ENCODE assay signal across 15 cellular contexts in genomic region chr15:40595773-40596172, GRCh38. TPM values are rescaled to one million over a fixed set of nuclear protein-coding genes. Genes with fewer than 3 reads are reported as not detected.
A peak's percentile ranks its signal among the peaks of the same experiment; 100 is the strongest.
DNase-seq lines count a peak whose midpoint lies in the region; ATAC-seq and TF ChIP-seq lines count a peak whose summit lies in the region.
"Had no signal": no experiment of that assay in that cellular context is flagged by ENCODE, and none has a peak within 500 bp of the region (broad histone marks: within the 10 kb centered on the region; RNA-seq: fewer than 3 reads in every experiment).

No MANE protein-coding gene starts in this region.

- H3K4me3 ChIP-seq in LNCaP clone FGC (ENCODE audit: low read depth, low read length) (peak overlapping the region; percentile 63), neuronal stem cell (ENCODE audit: low read length in 2 of 2) (peak overlapping the region in 1 of 2 donors; percentile 68)
- H3K4me3 ChIP-seq: lower lobe of right lung had no signal

- no peak for ATAC-seq in activated CD8-positive, alpha-beta T cell treated with anti-CD3 and anti-CD28 coated beads, Interleukin-2, amount 10 ng/mL, durations not matched to agents 7 days and 5 days
- no peak for ATAC-seq in activated CD8-positive, alpha-beta T cell treated with anti-CD3 and anti-CD28 coated beads for 36 hours
- no peak for ATAC-seq in HG02981 (IDR thresholded peaks at IDR 0.05; ENCODE audit: unreplicated experiment)
- ATAC-seq: lower lobe of right lung had no signal

- intact Hi-C loops in activated CD8-positive, alpha-beta T cell treated with anti-CD3 and anti-CD28 coated beads for 36 hours (cut with micrococcal nuclease): no loop called here

- H4K8ac ChIP-seq in neuronal stem cell (ENCODE audit: low read depth, low read length): no peak overlapping the region

- no peaks in the 10 kb centered on the region for H3K27me3 ChIP-seq in neuronal stem cell (ENCODE audit: control insufficient read depth in 3 of 3, insufficient read depth in 3 of 3, low read depth in 1 of 3, low read length in 3 of 3)

- no peak overlapping the region for H3K9ac ChIP-seq in neuronal stem cell (ENCODE audit: low read depth, low read length, poor library complexity)

- no peaks in the 10 kb centered on the region for H3K9me3 ChIP-seq in neuronal stem cell (replicated peaks in 1 of 2; ENCODE audit: control insufficient read depth in 2 of 2, insufficient read depth in 1 of 2, low read depth in 1 of 2, low read length in 2 of 2)
- H3K9me3 ChIP-seq: lower lobe of right lung had no signal

- no peak overlapping the region for H2BK15ac ChIP-seq in neuronal stem cell (ENCODE audit: low read length)

- H3K36me3 ChIP-seq in neuronal stem cell (replicated peaks in 1 of 2; ENCODE audit: control insufficient read depth in 2 of 2, insufficient read depth in 2 of 2, low read length in 2 of 2): no peaks in the 10 kb centered on the region
- H3K36me3 ChIP-seq: lower lobe of right lung had no signal

- H2AFZ ChIP-seq in neuronal stem cell (ENCODE audit: low read length): peak overlapping the region; percentile 17

- H3K4me3 Mint-ChIP-seq in activated CD8-positive, alpha-beta T cell treated with anti-CD3 and anti-CD28 coated beads, Interleukin-2, amount 10 ng/mL, durations not matched to agents 7 days and 5 days: peak overlapping the region; percentile 36
- H3K4me3 Mint-ChIP-seq in activated CD8-positive, alpha-beta T cell treated with anti-CD3 and anti-CD28 coated beads for 36 hours: no peak overlapping the region

- peak overlapping the region; percentile 88 for H3K27ac ChIP-seq in VCaP
- no peak overlapping the region for H3K27ac ChIP-seq in neuronal stem cell (replicated peaks; ENCODE audit: low read length)
- H3K27ac ChIP-seq: lower lobe of right lung had no signal

- no peak for TF ChIP-seq CTCF in activated CD8-positive, alpha-beta T cell treated with anti-CD3 and anti-CD28 coated beads for 36 hours (IDR thresholded peaks at IDR 0.05)
- TF ChIP-seq CTCF in LNCaP clone FGC (IDR thresholded peaks at IDR 0.05; ENCODE audit: control insufficient read depth, extremely low read depth, insufficient read depth): no peak
- no peak for TF ChIP-seq CTCF in VCaP (conservative IDR thresholded peaks at IDR 0.05)

- peaks cover 0 to 2% of the 10 kb centered on the region in 2 donors for H3K4me1 ChIP-seq in neuronal stem cell (ENCODE audit: control insufficient read depth in 2 of 2, insufficient read depth in 1 of 2, low read depth in 1 of 2, low read length in 2 of 2)

- no peak overlapping the region for H3K4ac ChIP-seq in neuronal stem cell (ENCODE audit: low read length)

- no peak overlapping the region for H3K18ac ChIP-seq in neuronal stem cell (ENCODE audit: low read length)

- H3K14ac ChIP-seq in neuronal stem cell (ENCODE audit: low read length): no peak overlapping the region

- no peak overlapping the region for H3K23ac ChIP-seq in neuronal stem cell (ENCODE audit: low read depth, low read length, poor library complexity)

- H3K27me3 Mint-ChIP-seq in activated CD8-positive, alpha-beta T cell treated with anti-CD3 and anti-CD28 coated beads, Interleukin-2, amount 10 ng/mL, durations not matched to agents 7 days and 5 days (ENCODE audit: low read depth): no peaks in the 10 kb centered on the region
- H3K27me3 Mint-ChIP-seq in activated CD8-positive, alpha-beta T cell treated with anti-CD3 and anti-CD28 coated beads for 36 hours: peaks cover 5% of the 10 kb centered on the region
- H3K27me3 Mint-ChIP-seq: B cell had no signal

- H4K91ac ChIP-seq in neuronal stem cell (ENCODE audit: low read depth, low read length, poor library complexity): no peak overlapping the region

- peaks cover 22% of the 10 kb centered on the region for H3K36me3 Mint-ChIP-seq in activated CD8-positive, alpha-beta T cell treated with anti-CD3 and anti-CD28 coated beads, Interleukin-2, amount 10 ng/mL, durations not matched to agents 7 days and 5 days (ENCODE audit: low read depth)
- H3K36me3 Mint-ChIP-seq in activated CD8-positive, alpha-beta T cell treated with anti-CD3 and anti-CD28 coated beads for 36 hours (ENCODE audit: low read depth): peaks cover 2% of the 10 kb centered on the region

- no peak for DNase-seq in activated CD8-positive, alpha-beta T cell treated with anti-CD3 and anti-CD28 coated beads, Interleukin-2, amount 10 ng/mL, durations not matched to agents 7 days and 5 days
- DNase-seq in activated CD8-positive, alpha-beta T cell treated with anti-CD3 and anti-CD28 coated beads for 36 hours: no peak
- no peak for DNase-seq in LNCaP clone FGC (ENCODE audit: low read depth)
- DNase-seq in neuronal stem cell (ENCODE audit: low spot score): no peak
- DNase-seq in middle frontal gyrus (ENCODE audit: extremely low spot score, low spot score): no peak
- DNase-seq in ureter (ENCODE audit: low spot score): no peak
- DNase-seq: lower lobe of right lung; MV-4-11; posterior cingulate gyrus; stimulated activated CD4-positive, alpha-beta T cell treated with anti-CD3 and anti-CD28 coated beads, Interleukin-2, amount 100 ng/mL, for 24 hours; stimulated activated naive CD4-positive, alpha-beta T cell treated with Interleukin-2 at 50 U/mL for 16 hours; T1000 had no signal

- no peak overlapping the region for H2BK120ac ChIP-seq in neuronal stem cell (ENCODE audit: low read depth, low read length)

- H3K79me1 ChIP-seq in neuronal stem cell (ENCODE audit: low read depth, low read length): no peaks in the 10 kb centered on the region

- CTCF ChIA-PET in activated CD8-positive, alpha-beta T cell treated with anti-CD3 and anti-CD28 coated beads, Interleukin-2, amount 10 ng/mL, durations not matched to agents 7 days and 5 days (lab: Charles Lee): interaction anchor here (1.4 to 1.9 kb wide), 2 partner anchors 31 to 187 kb away, joined by 3 to 5 read pairs; partner anchors contain the start of gene CCDC32
- CTCF ChIA-PET in activated CD8-positive, alpha-beta T cell treated with anti-CD3 and anti-CD28 coated beads for 36 hours (lab: Charles Lee): interaction anchor here (1.5 to 2.2 kb wide), 2 partner anchors 8 to 27 kb away, joined by 3 to 6 read pairs; partner anchors contain the start of gene RPUSD2

- no peak overlapping the region for H3K27ac Mint-ChIP-seq in activated CD8-positive, alpha-beta T cell treated with anti-CD3 and anti-CD28 coated beads, Interleukin-2, amount 10 ng/mL, durations not matched to agents 7 days and 5 days
- H3K27ac Mint-ChIP-seq in activated CD8-positive, alpha-beta T cell treated with anti-CD3 and anti-CD28 coated beads for 36 hours: no peak overlapping the region
- H3K27ac Mint-ChIP-seq: B cell had no signal

- no CpG with 5 or more reads among the region's 5 CpGs for WGBS in neuronal stem cell (ENCODE audit: extremely low coverage in 2 of 2, insufficient read length in 2 of 2, insufficient replicate concordance in 1 of 2), 2 donors

- H2BK12ac ChIP-seq in neuronal stem cell (ENCODE audit: low read length): no peak overlapping the region

- no peak overlapping the region for H2AK5ac ChIP-seq in neuronal stem cell (ENCODE audit: low read depth, low read length)

- H3K9me3 Mint-ChIP-seq in activated CD8-positive, alpha-beta T cell treated with anti-CD3 and anti-CD28 coated beads, Interleukin-2, amount 10 ng/mL, durations not matched to agents 7 days and 5 days (ENCODE audit: insufficient read depth): no peaks in the 10 kb centered on the region
- H3K9me3 Mint-ChIP-seq in activated CD8-positive, alpha-beta T cell treated with anti-CD3 and anti-CD28 coated beads for 36 hours: no peaks in the 10 kb centered on the region

- no peak overlapping the region for H2BK5ac ChIP-seq in neuronal stem cell (ENCODE audit: low read length)

- POLR2A ChIA-PET in activated CD8-positive, alpha-beta T cell treated with anti-CD3 and anti-CD28 coated beads, Interleukin-2, amount 10 ng/mL, durations not matched to agents 7 days and 5 days (lab: Charles Lee): interaction anchor here (3.9 kb wide), 1 partner anchor 27 kb away, joined by 20 read pairs; the partner anchor contains the start of gene RPUSD2
- POLR2A ChIA-PET in activated CD8-positive, alpha-beta T cell treated with anti-CD3 and anti-CD28 coated beads for 36 hours (lab: Charles Lee): interaction anchor here (0.8 kb wide), 1 partner anchor 99 kb away, joined by 3 read pairs; the partner anchor contains the start of gene RAD51

- peaks cover 35% of the 10 kb centered on the region for H3K4me1 Mint-ChIP-seq in activated CD8-positive, alpha-beta T cell treated with anti-CD3 and anti-CD28 coated beads, Interleukin-2, amount 10 ng/mL, durations not matched to agents 7 days and 5 days (ENCODE audit: low read depth)
- peaks cover 20% of the 10 kb centered on the region for H3K4me1 Mint-ChIP-seq in activated CD8-positive, alpha-beta T cell treated with anti-CD3 and anti-CD28 coated beads for 36 hours (ENCODE audit: low read depth)

- no peak overlapping the region for H3K4me2 ChIP-seq in neuronal stem cell (ENCODE audit: insufficient read depth, low read length, poor library complexity, severe bottlenecking)

RNA-seq across cellular contexts. Expression of gene KNL1, which starts 1.7 kb away (rescaled TPM):
- 10 to 100 TPM; 61.4 to 65.4 TPM for total RNA-seq in activated CD8-positive, alpha-beta T cell treated with anti-CD3 and anti-CD28 coated beads, Interleukin-2, amount 10 ng/mL, durations not matched to agents 7 days and 5 days
- 10 to 100 TPM; 20.9 to 22.8 TPM for total RNA-seq in activated CD8-positive, alpha-beta T cell treated with anti-CD3 and anti-CD28 coated beads for 36 hours
- polyA plus RNA-seq in neuronal stem cell (2013, experiment 1 of 2): 19.7 TPM
- polyA plus RNA-seq in neuronal stem cell (2013, experiment 2 of 2): 18.0 TPM
- 1.2 TPM for total RNA-seq in ureter

RNA-seq across cellular contexts. Expression of gene RPUSD2, which starts 26.7 kb away (rescaled TPM):
- 10 to 100 TPM; 14.1 to 15.6 TPM for total RNA-seq in activated CD8-positive, alpha-beta T cell treated with anti-CD3 and anti-CD28 coated beads, Interleukin-2, amount 10 ng/mL, durations not matched to agents 7 days and 5 days
- 10 to 100 TPM; 17.2 to 19.0 TPM for total RNA-seq in activated CD8-positive, alpha-beta T cell treated with anti-CD3 and anti-CD28 coated beads for 36 hours
- polyA plus RNA-seq in neuronal stem cell (2013, experiment 1 of 2): 7.3 TPM
- polyA plus RNA-seq in neuronal stem cell (2013, experiment 2 of 2): 7.1 TPM
- total RNA-seq in ureter: 8.4 TPM

RNA-seq across cellular contexts. Expression of gene CCDC32, which starts 30.9 kb away (rescaled TPM):
- 10 to 100 TPM; 24.7 to 27.0 TPM for total RNA-seq in activated CD8-positive, alpha-beta T cell treated with anti-CD3 and anti-CD28 coated beads, Interleukin-2, amount 10 ng/mL, durations not matched to agents 7 days and 5 days
- 10 to 100 TPM; 21.3 to 22.0 TPM for total RNA-seq in activated CD8-positive, alpha-beta T cell treated with anti-CD3 and anti-CD28 coated beads for 36 hours
- polyA plus RNA-seq in neuronal stem cell (2013, experiment 1 of 2): 14.3 TPM
- 12.6 TPM for polyA plus RNA-seq in neuronal stem cell (2013, experiment 2 of 2)
- total RNA-seq in ureter: 28.9 TPM
